In the genomic region with DNA sequence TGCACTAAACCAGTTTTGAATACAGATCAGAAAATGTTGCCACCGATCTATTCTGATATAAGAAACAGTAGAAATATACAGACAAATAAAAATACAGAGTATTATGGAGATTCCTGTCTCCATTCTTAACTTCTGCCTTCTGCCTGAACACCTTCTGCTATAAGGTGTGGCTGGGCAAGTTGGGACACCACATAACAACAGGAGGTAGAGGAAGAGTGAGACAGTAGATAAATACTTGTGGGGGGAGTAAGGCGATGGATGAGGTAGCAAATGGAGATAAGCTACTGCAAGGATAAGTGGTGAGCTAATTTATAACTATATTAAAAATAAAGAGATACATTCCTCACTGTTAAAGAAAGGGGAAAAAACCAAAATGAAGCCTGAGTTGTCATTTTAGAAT, we compare ENCODE assay signal across 23 cellular contexts.
"Had no signal": no experiment of that assay in that cellular context is flagged by ENCODE, and none has a peak within 500 bp of the region (broad histone marks: within the 10 kb centered on the region; RNA-seq: fewer than 3 reads in every experiment).

No MANE protein-coding gene starts in this region.

- H3K4me3 ChIP-seq: esophagus squamous epithelium, pancreas, prostate gland, sigmoid colon, uterus had no signal

- H3K4me1 ChIP-seq: esophagus squamous epithelium, pancreas, prostate gland, sigmoid colon, uterus had no signal

- ATAC-seq: left ventricle myocardium superior; naive thymus-derived CD8-positive, alpha-beta T cell; pancreas; stimulated activated effector memory CD8-positive, alpha-beta T cell treated with anti-CD3 and anti-CD28 coated beads, Interleukin-12 subunit alpha, Interleukin-12 subunit beta, amount 100 ng/mL, for 72 hours; WTC11 had no signal

- H3K36me3 ChIP-seq: esophagus squamous epithelium, pancreas, prostate gland, sigmoid colon, uterus had no signal

- H3K27me3 ChIP-seq: esophagus squamous epithelium, pancreas, sigmoid colon, uterus had no signal

- DNase-seq: activated CD4-positive, alpha-beta memory T cell treated with anti-CD3 and anti-CD28 coated beads, Interleukin-2, amount 10 ng/mL, durations not matched to agents 7 days and 5 days; activated CD4-positive, alpha-beta T cell treated with anti-CD3 and anti-CD28 coated beads for 1 hour; activated CD4-positive, alpha-beta T cell treated with anti-CD3 and anti-CD28 coated beads, Interleukin-2, amount 10 ng/mL, durations not matched to agents 7 days and 5 days; activated CD8-positive, alpha-beta memory T cell treated with anti-CD3 and anti-CD28 coated beads, Interleukin-2, amount 50 U/mL, for 48 hours; activated gamma-delta T cell treated with Interleukin-2 at 50 U/mL for 16 hours; activated naive CD4-positive, alpha-beta T cell treated with anti-CD3 and anti-CD28 coated beads, Interleukin-2, amount 50 U/mL, for 16 hours; activated T-cell treated with anti-CD3 and anti-CD28 coated beads, Interleukin-2, amount 50 U/mL, for 24 hours; amygdala; endodermal cell; esophagus squamous epithelium; left ventricle myocardium superior; naive thymus-derived CD8-positive, alpha-beta T cell; nucleus accumbens; pancreas; retina; sigmoid colon; small intestine; stimulated activated CD4-positive, alpha-beta T cell treated with anti-CD3 and anti-CD28 coated beads, Interleukin-4, amount 100 ng/mL, for 24 hours; T-helper 2 cell; uterus had no signal

- H3K27ac ChIP-seq: esophagus squamous epithelium, pancreas, prostate gland, sigmoid colon, uterus had no signal

- H3K9me3 ChIP-seq: esophagus squamous epithelium, pancreas, prostate gland, sigmoid colon, uterus had no signal
